In genomic region chr5:113336975-113337374, GRCh38 we compare ENCODE assay signal across 9 cellular contexts.
DNase-seq lines count a peak whose midpoint lies in the region; ATAC-seq and TF ChIP-seq lines count a peak whose summit lies in the region.
"Had no signal": no experiment of that assay in that cellular context is flagged by ENCODE, and none has a peak within 500 bp of the region (broad histone marks: within the 10 kb centered on the region; RNA-seq: fewer than 3 reads in every experiment).

No MANE protein-coding gene starts in this region.

- no peaks in the 10 kb centered on the region for H3K27me3 ChIP-seq in SJSA1 (replicated peaks)
- no peaks in the 10 kb centered on the region for H3K27me3 ChIP-seq in foreskin keratinocyte

- ATAC-seq in foreskin keratinocyte (peak; percentile 79), GM19351 (IDR thresholded peaks at IDR 0.05; ENCODE audit: unreplicated experiment) (no peak)

- peaks cover 3% of the 10 kb centered on the region; the same call in 1 of the 2 replicates for H3K27me3 Mint-ChIP-seq in HFFc6 (ENCODE audit: insufficient read depth)
- H3K27me3 Mint-ChIP-seq in activated T-cell treated with anti-CD3 and anti-CD28 coated beads, Interleukin-2, amount 50 U/mL, for 24 hours: peaks cover 8% of the 10 kb centered on the region

- no peaks in the 10 kb centered on the region for H3K4me1 Mint-ChIP-seq in HFFc6 (ENCODE audit: low read depth)
- H3K4me1 Mint-ChIP-seq in activated T-cell treated with anti-CD3 and anti-CD28 coated beads, Interleukin-2, amount 50 U/mL, for 24 hours (ENCODE audit: low read depth): peaks cover 6% of the 10 kb centered on the region

- H3K9me3 Mint-ChIP-seq in HFFc6: no peaks in the 10 kb centered on the region
- no peaks in the 10 kb centered on the region for H3K9me3 Mint-ChIP-seq in activated T-cell treated with anti-CD3 and anti-CD28 coated beads, Interleukin-2, amount 50 U/mL, for 24 hours
- H3K9me3 Mint-ChIP-seq: dendritic cell treated with granulocyte-macrophage colony-stimulating factor and Interleukin-4, amounts not matched to agents 40 ng/mL and 50 ng/mL, for 4 days had no signal

- no peaks in the 10 kb centered on the region for H3K9me3 ChIP-seq in SJSA1 (replicated peaks)

- H3K27ac ChIP-seq in SJSA1 (peak overlapping the region; percentile 0; the same call in 1 of the 2 replicates), foreskin keratinocyte (no peak overlapping the region)

- H3K36me3 Mint-ChIP-seq in HFFc6 (ENCODE audit: low read depth): no peaks in the 10 kb centered on the region
- no peaks in the 10 kb centered on the region for H3K36me3 Mint-ChIP-seq in activated T-cell treated with anti-CD3 and anti-CD28 coated beads, Interleukin-2, amount 50 U/mL, for 24 hours (ENCODE audit: low read depth)

- DNase-seq in COR-L47 (lab: John Stamatoyannopoulos, UW) (peak; percentile 74), HFFc6 (peak; percentile 61), SJSA1 (ENCODE audit: low read depth in 1 of 2, low spot score in 2 of 2) (peak; percentile 85 to 91), foreskin keratinocyte (peak; percentile 17 to 38), skeletal muscle cell (ENCODE audit: low read depth) (peak; percentile 25), NCI-H345 treated with DMSO at 0.1 percent for 48 hours (lab: John Stamatoyannopoulos, UW; ENCODE audit: unreplicated experiment) (no peak)
- no peak for DNase-seq in activated T-cell treated with anti-CD3 and anti-CD28 coated beads, Interleukin-2, amount 50 U/mL, for 24 hours

- H3K4me3 ChIP-seq in SJSA1 (no peak overlapping the region), skeletal muscle cell (ENCODE audit: low read depth, low read length) (no peak overlapping the region)

- no peak overlapping the region for H3K27ac Mint-ChIP-seq in HFFc6
- H3K27ac Mint-ChIP-seq in activated T-cell treated with anti-CD3 and anti-CD28 coated beads, Interleukin-2, amount 50 U/mL, for 24 hours: no peak overlapping the region
- H3K27ac Mint-ChIP-seq: dendritic cell treated with granulocyte-macrophage colony-stimulating factor and Interleukin-4, amounts not matched to agents 40 ng/mL and 50 ng/mL, for 4 days had no signal

- H3K4me3 Mint-ChIP-seq in HFFc6: no peak overlapping the region
- no peak overlapping the region for H3K4me3 Mint-ChIP-seq in activated T-cell treated with anti-CD3 and anti-CD28 coated beads, Interleukin-2, amount 50 U/mL, for 24 hours
- H3K4me3 Mint-ChIP-seq: dendritic cell treated with granulocyte-macrophage colony-stimulating factor and Interleukin-4, amounts not matched to agents 40 ng/mL and 50 ng/mL, for 4 days had no signal

- H3K4me1 ChIP-seq in SJSA1 (replicated peaks) (peaks cover 22% of the 10 kb centered on the region), foreskin keratinocyte (no peaks in the 10 kb centered on the region)

- no peaks in the 10 kb centered on the region for H3K36me3 ChIP-seq in SJSA1

- TF ChIP-seq CTCF in HFFc6 (IDR thresholded peaks at IDR 0.05) (peak; percentile 60; the same call in 1 of the 2 replicates), foreskin keratinocyte (conservative IDR thresholded peaks at IDR 0.05) (peak; percentile 72)

Comparison
In these comparisons a context has a peak if more than half of its experiments do, and no peak if none do; other contexts are left out.
1. DNase-seq: peak in COR-L47 (single experiment), HFFc6 (single experiment), SJSA1 (2 of 2), foreskin keratinocyte (2 of 2) and skeletal muscle cell (single experiment); none in activated T-cell treated with anti-CD3 and anti-CD28 coated beads, Interleukin-2, amount 50 U/mL, for 24 hours (single experiment) and NCI-H345 treated with DMSO at 0.1 percent for 48 hours (single experiment).